ENCODE assay signal across 8 cellular contexts in the genomic region with DNA sequence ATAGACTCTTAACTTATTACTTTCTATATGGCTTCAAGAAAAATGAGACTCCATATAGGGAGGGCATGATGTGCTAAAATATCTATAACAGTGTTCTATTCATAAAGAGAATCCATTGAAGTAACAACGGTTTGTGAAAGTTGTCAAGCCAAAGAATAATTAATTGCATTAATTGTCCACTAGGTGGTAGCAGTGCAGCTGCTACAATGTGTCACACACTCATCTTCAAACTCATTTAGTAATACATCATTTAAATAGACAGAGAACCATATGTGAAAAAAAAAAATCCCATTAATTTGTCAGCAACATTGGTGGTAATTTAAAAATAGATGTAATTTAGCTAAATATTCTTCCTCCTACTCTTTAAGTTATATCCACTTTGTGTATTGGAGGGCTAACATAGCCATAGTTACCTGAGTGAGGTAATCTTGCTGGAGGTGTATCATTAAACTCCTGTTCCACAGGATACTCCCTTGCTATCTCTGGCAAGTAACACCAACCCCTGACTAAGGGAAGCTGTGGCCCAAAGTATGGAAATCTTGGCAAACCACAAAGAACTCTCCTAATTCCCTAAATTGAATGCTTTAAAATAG. TPM values are rescaled to one million over a fixed set of nuclear protein-coding genes. Genes with fewer than 3 reads are reported as not detected.
DNase-seq lines count a peak whose midpoint lies in the region; ATAC-seq lines count a peak whose summit lies in the region.

No MANE protein-coding gene starts in this region.

- no peak for DNase-seq in activated naive CD4-positive, alpha-beta T cell treated with anti-CD3 and anti-CD28 coated beads, Interleukin-2, amount 50 U/mL, for 72 hours (ENCODE audit: low spot score in 2 of 2)
- no peak for DNase-seq in activated naive CD4-positive, alpha-beta T cell treated with anti-CD3 and anti-CD28 coated beads, Interleukin-2, amount 50 U/mL, for 16 hours
- peak; percentile 25 for DNase-seq in KG1 (lab: John Stamatoyannopoulos, UW)
- peak; percentile 85 for DNase-seq in SK-MEL-5 (ENCODE audit: low read depth, low spot score)
- peak; percentile 80 for DNase-seq in fibroblast of peridontal ligament (ENCODE audit: extremely low read depth)
- DNase-seq in pons (ENCODE audit: low spot score): peak; percentile 73
- no peak for DNase-seq in stimulated activated CD4-positive, alpha-beta T cell treated with anti-CD3 and anti-CD28 coated beads, Interleukin-4, amount 100 ng/mL, for 1 hour

- in situ Hi-C loops in SK-MEL-5 (cut with HindIII; ENCODE audit: low pct_unique_long_range_greater_than_20kb, low sequenced_read_pairs): no loop called here

- ATAC-seq in activated naive CD4-positive, alpha-beta T cell treated with anti-CD3 and anti-CD28 coated beads, Interleukin-2, amount 50 U/mL, for 72 hours: peak; percentile 31 to 62
- ATAC-seq in GM21825 (IDR thresholded peaks at IDR 0.05; ENCODE audit: unreplicated experiment): peak; percentile 73

- H3K27ac Mint-ChIP-seq in activated naive CD4-positive, alpha-beta T cell treated with anti-CD3 and anti-CD28 coated beads, Interleukin-2, amount 50 U/mL, for 72 hours: no peak overlapping the region

- no peaks in the 10 kb centered on the region for H3K9me3 Mint-ChIP-seq in activated naive CD4-positive, alpha-beta T cell treated with anti-CD3 and anti-CD28 coated beads, Interleukin-2, amount 50 U/mL, for 72 hours

- H3K36me3 Mint-ChIP-seq in activated naive CD4-positive, alpha-beta T cell treated with anti-CD3 and anti-CD28 coated beads, Interleukin-2, amount 50 U/mL, for 72 hours: no peaks in the 10 kb centered on the region

RNA-seq across cellular contexts. Expression of a gene that starts 3.7 kb away (rescaled TPM):
- total RNA-seq in activated naive CD4-positive, alpha-beta T cell treated with anti-CD3 and anti-CD28 coated beads, Interleukin-2, amount 50 U/mL, for 72 hours: under 1 TPM in 1 of 2 donors, not detected in 1; 0.16 TPM
- not detected in 2 replicates for total RNA-seq in SK-MEL-5 (2014; rRNA removed; shearing (Covaris generic))
- not detected in 2 replicates for polyA plus RNA-seq in SK-MEL-5 (2015; cell fraction: cytosol; rRNA removed)
- not detected in 2 replicates for polyA plus RNA-seq in SK-MEL-5 (2015; cell fraction: nucleus; rRNA removed)

RNA-seq across cellular contexts. Expression of a gene that starts 33.8 kb away (rescaled TPM):
- not detected for total RNA-seq in activated naive CD4-positive, alpha-beta T cell treated with anti-CD3 and anti-CD28 coated beads, Interleukin-2, amount 50 U/mL, for 72 hours
- not detected in 2 replicates for total RNA-seq in SK-MEL-5 (2014; rRNA removed; shearing (Covaris generic))
- not detected in 2 replicates for polyA plus RNA-seq in SK-MEL-5 (2015; cell fraction: cytosol; rRNA removed)
- not detected in 2 replicates for polyA plus RNA-seq in SK-MEL-5 (2015; cell fraction: nucleus; rRNA removed)

Comparison
In these comparisons a context has a peak if more than half of its experiments do, and no peak if none do; other contexts are left out.
1. DNase-seq: peak in KG1 (single experiment), SK-MEL-5 (single experiment), fibroblast of peridontal ligament (single experiment) and pons (single experiment); none in activated naive CD4-positive, alpha-beta T cell treated with anti-CD3 and anti-CD28 coated beads, Interleukin-2, amount 50 U/mL, for 72 hours (0 of 2), activated naive CD4-positive, alpha-beta T cell treated with anti-CD3 and anti-CD28 coated beads, Interleukin-2, amount 50 U/mL, for 16 hours (single experiment) and stimulated activated CD4-positive, alpha-beta T cell treated with anti-CD3 and anti-CD28 coated beads, Interleukin-4, amount 100 ng/mL, for 1 hour (single experiment).